ENCODE assay signal across 12 cellular contexts in the genomic region with DNA sequence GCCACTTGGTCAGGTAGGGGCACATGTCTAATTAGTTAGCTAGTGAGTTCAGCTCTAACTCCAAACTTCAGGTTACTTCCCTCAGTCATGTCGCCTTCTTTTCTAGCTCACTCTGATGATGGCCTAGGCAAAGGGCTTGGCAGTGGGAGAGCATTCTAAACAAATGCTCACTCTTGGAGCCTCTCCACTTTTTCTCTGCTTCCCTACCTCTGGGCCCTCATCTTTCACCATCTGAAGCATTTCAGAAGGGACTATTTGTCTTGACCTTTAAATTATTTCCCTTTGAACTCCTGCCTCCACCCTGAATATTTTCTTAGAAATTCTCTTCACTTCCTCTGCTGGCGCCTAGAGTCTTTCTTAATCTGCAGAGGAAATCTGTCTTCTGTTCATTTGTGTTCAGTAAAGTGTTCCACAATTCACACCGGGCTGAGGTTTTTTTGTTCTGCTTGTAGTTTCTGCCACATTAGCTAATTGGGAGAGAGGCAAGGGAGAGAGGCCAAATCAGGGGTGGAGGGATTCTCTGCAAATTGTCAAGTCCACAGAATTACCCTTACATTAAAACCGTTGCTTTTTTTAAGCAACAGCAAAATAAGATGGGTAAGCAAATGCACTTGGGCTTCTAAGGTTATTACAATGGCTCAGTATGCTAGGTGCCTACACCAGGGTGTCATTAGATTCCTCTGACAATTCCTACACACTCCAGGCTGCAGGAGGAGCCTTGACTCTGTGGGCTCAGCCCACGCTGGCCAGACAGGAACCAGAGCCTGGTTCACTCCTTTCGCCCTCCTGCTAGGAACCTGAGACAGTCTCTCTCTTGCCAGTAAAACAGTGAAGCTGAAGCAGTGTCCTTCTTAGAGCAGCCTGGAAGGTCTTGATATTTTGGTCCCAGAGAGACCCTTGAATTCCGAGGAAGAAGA. TPM values are rescaled to one million over a fixed set of nuclear protein-coding genes. Genes with fewer than 3 reads are reported as not detected.
DNase-seq lines count a peak whose midpoint lies in the region; ATAC-seq and TF ChIP-seq lines count a peak whose summit lies in the region.
"Had no signal": no experiment of that assay in that cellular context is flagged by ENCODE, and none has a peak within 500 bp of the region (broad histone marks: within the 10 kb centered on the region; RNA-seq: fewer than 3 reads in every experiment).

No MANE protein-coding gene starts in this region.

- H3K27me3 Mint-ChIP-seq in activated T-cell treated with anti-CD3 and anti-CD28 coated beads, Interleukin-2, amount 50 U/mL, for 4 hours (ENCODE audit: low read depth) = peaks cover 8% of the 10 kb centered on the region

- no peaks in the 10 kb centered on the region for H3K9me3 Mint-ChIP-seq in activated T-cell treated with anti-CD3 and anti-CD28 coated beads, Interleukin-2, amount 50 U/mL, for 4 hours

- H3K4me3 Mint-ChIP-seq in activated T-cell treated with anti-CD3 and anti-CD28 coated beads, Interleukin-2, amount 50 U/mL, for 4 hours = no peak overlapping the region

- peak; percentile 33 for DNase-seq in SK-MEL-5 (ENCODE audit: low read depth, low spot score)
- DNase-seq in omental fat pad (ENCODE audit: low spot score) = no peak
- DNase-seq in NCI-H748 (lab: John Stamatoyannopoulos, UW; ENCODE audit: unreplicated experiment) = no peak
- no peak for DNase-seq in activated CD4-positive, alpha-beta T cell treated with anti-CD3 and anti-CD28 coated beads for 1 hour
- DNase-seq in dedifferentiated amniotic fluid mesenchymal stem cell (ENCODE audit: extremely low spot score) = no peak
- no peak for DNase-seq in activated T-cell treated with anti-CD3 and anti-CD28 coated beads, Interleukin-2, amount 50 U/mL, for 4 hours
- DNase-seq: activated CD4-positive, alpha-beta T cell treated with anti-CD3 and anti-CD28 coated beads, Interleukin-2, amount 50 U/mL, for 48 hours; NCI-H1436 treated with DMSO at 0.1 percent for 48 hours; upper lobe of left lung had no signal

- in situ Hi-C loops in SK-MEL-5 (cut with HindIII; ENCODE audit: low pct_unique_long_range_greater_than_20kb, low sequenced_read_pairs) = no loop called here

- H3K36me3 Mint-ChIP-seq in activated T-cell treated with anti-CD3 and anti-CD28 coated beads, Interleukin-2, amount 50 U/mL, for 4 hours (ENCODE audit: insufficient read depth) = no peaks in the 10 kb centered on the region

- ATAC-seq in GM19043 (IDR thresholded peaks at IDR 0.05; ENCODE audit: low read depth, unreplicated experiment) (peak; percentile 50), HG02571 (IDR thresholded peaks at IDR 0.05; ENCODE audit: unreplicated experiment) (peak; percentile 43), omental fat pad (ENCODE audit: low FRiP score) (peak; percentile 69)
- ATAC-seq in activated T-cell treated with anti-CD3 and anti-CD28 coated beads, Interleukin-2, amount 50 U/mL, for 4 hours = no peak

- TF ChIP-seq CTCF in omental fat pad (IDR thresholded peaks at IDR 0.05) = no peak

- H3K4me1 Mint-ChIP-seq in activated T-cell treated with anti-CD3 and anti-CD28 coated beads, Interleukin-2, amount 50 U/mL, for 4 hours (ENCODE audit: low read depth) = peaks cover 3% of the 10 kb centered on the region

RNA-seq across cellular contexts. Expression of gene MSGN1, which starts 5.5 kb away (rescaled TPM):
- not detected in 2 replicates for total RNA-seq in SK-MEL-5 (2014; rRNA removed; shearing (Covaris generic))
- polyA plus RNA-seq in SK-MEL-5 (2015; cell fraction: cytosol; rRNA removed) = not detected in 2 replicates
- not detected in 2 replicates for polyA plus RNA-seq in SK-MEL-5 (2015; cell fraction: nucleus; rRNA removed)
- total RNA-seq in omental fat pad = not detected
- total RNA-seq in activated T-cell treated with anti-CD3 and anti-CD28 coated beads, Interleukin-2, amount 50 U/mL, for 4 hours = not detected
- total RNA-seq: progenitor cell of endocrine pancreas, upper lobe of left lung had no signal

RNA-seq across cellular contexts. Expression of gene KCNS3, which starts 56.7 kb away (rescaled TPM):
- total RNA-seq in SK-MEL-5 (2014; rRNA removed; shearing (Covaris generic)) = 33.2 and 35.0 TPM in 2 replicates
- polyA plus RNA-seq in SK-MEL-5 (2015; cell fraction: cytosol; rRNA removed) = 30.8 and 52.9 TPM in 2 replicates
- polyA plus RNA-seq in SK-MEL-5 (2015; cell fraction: nucleus; rRNA removed) = 14.1 and 15.8 TPM in 2 replicates
- total RNA-seq in omental fat pad = 10 to 100 TPM in 2 of 4 donors, 1 to 10 TPM in 2; 4.8 to 17.8 (median 9.5) TPM
- total RNA-seq in activated T-cell treated with anti-CD3 and anti-CD28 coated beads, Interleukin-2, amount 50 U/mL, for 4 hours = not detected

Comparison
In these comparisons a context has a peak if more than half of its experiments do, and no peak if none do; other contexts are left out.
1. ATAC-seq: peak in GM19043 (single experiment), HG02571 (single experiment) and omental fat pad (single experiment); none in activated T-cell treated with anti-CD3 and anti-CD28 coated beads, Interleukin-2, amount 50 U/mL, for 4 hours (0 of 2).
2. RNA of gene KCNS3, which starts 56.7 kb away (total RNA-seq): 33.2 to 35.0 TPM in SK-MEL-5 and 4.8 to 17.8 TPM in omental fat pad; not detected in activated T-cell treated with anti-CD3 and anti-CD28 coated beads, Interleukin-2, amount 50 U/mL, for 4 hours; every median in the first group is over 4 times any median in the second.